13 cellular contexts compared by ENCODE assay signal in the genomic region with DNA sequence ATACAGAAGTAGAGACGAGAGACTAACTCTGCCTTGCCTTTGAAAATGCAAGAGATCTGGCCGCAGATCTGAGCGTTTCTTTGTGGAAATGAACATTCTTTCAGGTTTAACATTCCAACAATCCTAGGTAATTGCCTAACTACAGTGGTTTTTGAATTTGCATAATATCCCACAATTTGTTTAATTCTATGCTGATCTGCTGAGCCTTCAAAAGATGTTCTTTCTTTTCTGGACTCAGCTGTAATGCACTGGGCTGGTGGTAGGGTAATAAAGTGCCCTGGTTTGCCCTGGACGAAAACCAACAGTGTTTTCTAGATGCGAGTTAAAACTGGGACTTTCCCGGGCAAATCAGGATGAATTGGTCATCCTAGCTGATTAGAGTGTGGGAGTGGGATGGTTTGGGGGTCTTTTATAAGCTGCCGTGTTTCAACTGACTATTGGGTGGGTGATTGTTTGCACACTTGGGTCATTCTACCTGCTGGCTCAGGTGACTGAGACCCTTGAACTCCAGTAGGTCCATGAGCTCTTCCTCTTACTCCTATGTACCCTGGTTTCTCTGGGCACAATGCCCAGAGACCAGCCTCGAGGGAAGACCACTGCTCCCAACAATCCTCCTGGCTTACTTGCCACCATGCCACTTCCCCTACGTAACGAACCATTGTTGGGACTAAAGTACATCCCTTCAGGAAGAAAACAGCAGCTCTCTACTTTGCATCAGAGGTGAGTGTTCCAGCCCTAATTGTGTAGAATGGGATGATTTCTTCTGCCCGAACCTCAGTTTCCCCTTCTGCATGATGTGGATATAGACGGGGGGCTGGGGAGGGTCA. TPM values are rescaled to one million over a fixed set of nuclear protein-coding genes. Genes with fewer than 3 reads are reported as not detected.
DNase-seq lines count a peak whose midpoint lies in the region; ATAC-seq and TF ChIP-seq lines count a peak whose summit lies in the region.
"Had no signal": no experiment of that assay in that cellular context is flagged by ENCODE, and none has a peak within 500 bp of the region (broad histone marks: within the 10 kb centered on the region; RNA-seq: fewer than 3 reads in every experiment).

No MANE protein-coding gene starts in this region.

- H3K4me1 Mint-ChIP-seq in Calu3 (ENCODE audit: low read depth, unreplicated experiment) = peaks cover 79% of the 10 kb centered on the region
- peaks cover 3 to 16% (median 4%) of the 10 kb centered on the region in 3 donors for H3K4me1 Mint-ChIP-seq in T-cell
- H3K4me1 Mint-ChIP-seq: activated naive CD8-positive, alpha-beta T cell treated with anti-CD3 and anti-CD28 coated beads, Interleukin-2, amount 10 ng/mL, durations not matched to agents 7 days and 5 days had no signal

- 82% methylated on average over 12 of the region's 12 CpGs for WGBS in esophagus muscularis mucosa
- WGBS in lower leg skin, 2 donors = 72 to 75% methylated on average over 12 of the region's 12 CpGs

- POLR2A ChIA-PET in T-cell (lab: Charles Lee) = no interaction called here

- H3K9me3 ChIP-seq in RWPE2 (ENCODE audit: severe bottlenecking) = no peaks in the 10 kb centered on the region
- no peaks in the 10 kb centered on the region for H3K9me3 ChIP-seq in esophagus muscularis mucosa

- intact Hi-C loops in Calu3 (cut with micrococcal nuclease; ENCODE audit: unreplicated experiment) = loop anchor here (2.0 kb wide), 2 partner anchors 33 to 89 kb away; no protein-coding TSS in a partner anchor
- intact Hi-C loops in esophagus muscularis mucosa (cut with DNase I) = loop anchor here (5.0 kb wide), 1 partner anchor 45 kb away; no protein-coding TSS in a partner anchor
- intact Hi-C loops in lower leg skin (cut with DNase I; ENCODE audit: low total_unique reads) = no loop called here

- peaks cover 2% of the 10 kb centered on the region for H3K9me3 Mint-ChIP-seq in Calu3 (ENCODE audit: low read depth, unreplicated experiment)
- H3K9me3 Mint-ChIP-seq in T-cell = no peaks in the 10 kb centered on the region
- H3K9me3 Mint-ChIP-seq: activated naive CD8-positive, alpha-beta T cell treated with anti-CD3 and anti-CD28 coated beads, Interleukin-2, amount 10 ng/mL, durations not matched to agents 7 days and 5 days had no signal

- TF ChIP-seq POLR2A in esophagus muscularis mucosa (IDR thresholded peaks at IDR 0.05; ENCODE audit: low read depth) (no peak), lower leg skin (IDR thresholded peaks at IDR 0.05) (no peak)

- H3K36me3 ChIP-seq in RWPE2 (ENCODE audit: low read depth) (no peaks in the 10 kb centered on the region), esophagus muscularis mucosa (no peaks in the 10 kb centered on the region)

- BruUV-seq in Calu3 (replicated peaks; lab: Mats Ljungman, UMichigan) = no TSS peak

- H3K4me3 ChIP-seq in RWPE2 (ENCODE audit: severe bottlenecking) (no peak overlapping the region), esophagus muscularis mucosa (no peak overlapping the region), lower leg skin (ENCODE audit: low read depth, poor library complexity, severe bottlenecking) (no peak overlapping the region)

- H3K27me3 ChIP-seq in RWPE2 (ENCODE audit: insufficient read depth, poor library complexity, severe bottlenecking) (no peaks in the 10 kb centered on the region), esophagus muscularis mucosa (peaks cover 0 to 19% (median 8%) of the 10 kb centered on the region in 4 donors)

- H3K36me3 Mint-ChIP-seq in Calu3 (ENCODE audit: insufficient read depth, unreplicated experiment) = peaks cover 54% of the 10 kb centered on the region
- no peaks in the 10 kb centered on the region for H3K36me3 Mint-ChIP-seq in T-cell
- H3K36me3 Mint-ChIP-seq: activated naive CD8-positive, alpha-beta T cell treated with anti-CD3 and anti-CD28 coated beads, Interleukin-2, amount 10 ng/mL, durations not matched to agents 7 days and 5 days had no signal

- ATAC-seq in RWPE2 (ENCODE audit: low read depth) (no peak), T-cell (replicated peaks in 1 of 4) (no peak), HG02610 (IDR thresholded peaks at IDR 0.05; ENCODE audit: unreplicated experiment) (no peak)
- ATAC-seq: activated CD4-positive, CD25-positive, alpha-beta regulatory T cell treated with anti-CD3 and anti-CD28 coated beads, Interleukin-2, amount 50 U/mL, for 24 hours had no signal

- peak; percentile 15 for DNase-seq in Calu3
- DNase-seq in RWPE2 (ENCODE audit: low spot score) = no peak
- no peak for DNase-seq in esophagus muscularis mucosa (ENCODE audit: extremely low spot score)
- peak; percentile 20 for DNase-seq in non-pigmented ciliary epithelial cell (ENCODE audit: low read depth)
- DNase-seq in lower leg skin (ENCODE audit: low spot score in 2 of 2) = no peak
- no peak for DNase-seq in T-cell
- DNase-seq in stimulated activated CD4-positive, alpha-beta T cell treated with anti-CD3 and anti-CD28 coated beads, Interleukin-4, amount 100 ng/mL, for 4 hours = no peak
- DNase-seq: activated naive CD8-positive, alpha-beta T cell treated with anti-CD3 and anti-CD28 coated beads, Interleukin-2, amount 10 ng/mL, durations not matched to agents 7 days and 5 days; activated T-cell treated with anti-CD3 and anti-CD28 coated beads for 4 hours; effector memory CD4-positive, alpha-beta T cell; NCI-H2107 had no signal

- TF ChIP-seq CTCF in Calu3 (IDR thresholded peaks at IDR 0.05; ENCODE audit: unreplicated experiment) (no peak), RWPE2 (IDR thresholded peaks at IDR 0.05; ENCODE audit: poor library complexity, severe bottlenecking) (no peak), esophagus muscularis mucosa (IDR thresholded peaks at IDR 0.05) (no peak), lower leg skin (IDR thresholded peaks at IDR 0.05) (no peak)

- TF ChIP-seq EP300 in esophagus muscularis mucosa (IDR thresholded peaks at IDR 0.05) = no peak

- H3K27ac Mint-ChIP-seq in Calu3 (ENCODE audit: unreplicated experiment) = peak overlapping the region; percentile 98
- H3K27ac Mint-ChIP-seq in T-cell = no peak overlapping the region
- H3K27ac Mint-ChIP-seq: activated naive CD8-positive, alpha-beta T cell treated with anti-CD3 and anti-CD28 coated beads, Interleukin-2, amount 10 ng/mL, durations not matched to agents 7 days and 5 days had no signal

- peak overlapping the region; percentile 98 for H3K27ac ChIP-seq in RWPE2 (ENCODE audit: poor library complexity, severe bottlenecking)
- peak overlapping the region in 3 of 4 donors; percentile 85 to 94 (median 91) for H3K27ac ChIP-seq in esophagus muscularis mucosa (replicated peaks in 1 of 4)

- CTCF ChIA-PET in Calu3 (lab: Charles Lee) (interaction anchor here (1.1 to 1.2 kb wide), 2 partner anchors 9 to 88 kb away, joined by 4 to 7 read pairs; no protein-coding TSS in a partner anchor), T-cell (lab: Charles Lee) (no interaction called here)

- H3K4me1 ChIP-seq in RWPE2 (ENCODE audit: insufficient read depth, poor library complexity, severe bottlenecking) = peaks cover 28% of the 10 kb centered on the region
- peaks cover 25 to 53% (median 46%) of the 10 kb centered on the region in 4 donors for H3K4me1 ChIP-seq in esophagus muscularis mucosa

- H3K4me3 Mint-ChIP-seq in Calu3 (ENCODE audit: low read depth, unreplicated experiment) (peak overlapping the region; percentile 55), T-cell (no peak overlapping the region)
- H3K4me3 Mint-ChIP-seq: activated naive CD8-positive, alpha-beta T cell treated with anti-CD3 and anti-CD28 coated beads, Interleukin-2, amount 10 ng/mL, durations not matched to agents 7 days and 5 days had no signal

- H3K27me3 Mint-ChIP-seq in Calu3 (ENCODE audit: unreplicated experiment) (no peaks in the 10 kb centered on the region), T-cell (peaks cover 18 to 23% of the 10 kb centered on the region in 2 donors)

RNA-seq across cellular contexts. Expression of a gene that starts 3.4 kb away (rescaled TPM):
- total RNA-seq in Calu3 (2022) = 12.2 and 14.5 TPM in 2 replicates
- 1 to 10 TPM in 2 of 4 donors, under 1 TPM in 2; 0.58 to 2.1 (median 1.1) TPM for total RNA-seq in esophagus muscularis mucosa
- 1 to 10 TPM in 3 of 4 donors, under 1 TPM in 1; 0.91 to 5.2 (median 4.3) TPM for total RNA-seq in lower leg skin
- total RNA-seq in T-cell = 1 to 10 TPM; 1.0 to 1.8 (median 1.3) TPM

Comparison
In these comparisons a context has a peak if more than half of its experiments do, and no peak if none do; other contexts are left out.
1. DNase-seq: peak in Calu3 (single experiment) and non-pigmented ciliary epithelial cell (single experiment); none in RWPE2 (single experiment), esophagus muscularis mucosa (single experiment), lower leg skin (0 of 2), T-cell (0 of 34) and stimulated activated CD4-positive, alpha-beta T cell treated with anti-CD3 and anti-CD28 coated beads, Interleukin-4, amount 100 ng/mL, for 4 hours (0 of 2).